In the genomic region with DNA sequence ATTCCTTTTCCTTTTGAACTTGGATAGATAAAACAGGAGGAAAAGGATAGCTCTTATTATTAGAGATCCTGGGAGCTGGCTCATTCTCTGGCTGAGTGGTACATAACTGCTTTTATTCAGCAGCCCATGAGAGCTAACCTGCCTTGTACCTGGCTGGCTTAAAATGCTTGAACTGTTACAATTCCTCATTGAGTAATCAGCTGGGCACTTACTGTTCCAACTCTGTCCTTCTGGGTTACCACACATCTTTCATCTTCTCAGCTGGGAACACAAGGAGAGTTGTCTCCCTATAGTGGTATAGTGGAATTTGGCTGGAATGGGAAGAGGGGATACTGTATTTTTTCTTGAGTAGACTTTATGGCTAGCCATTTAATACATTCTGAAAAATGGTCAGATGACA, we compare ENCODE assay signal across 27 cellular contexts. TPM values are rescaled to one million over a fixed set of nuclear protein-coding genes. Genes with fewer than 3 reads are reported as not detected.
DNase-seq lines count a peak whose midpoint lies in the region; FAIRE-seq and TF ChIP-seq lines count a peak whose summit lies in the region.
"Had no signal": no experiment of that assay in that cellular context is flagged by ENCODE, and none has a peak within 500 bp of the region (broad histone marks: within the 10 kb centered on the region; RNA-seq: fewer than 3 reads in every experiment).

No MANE protein-coding gene starts in this region.

- no peak overlapping the region for H3K27ac Mint-ChIP-seq in neural progenitor cell
- H3K27ac Mint-ChIP-seq: activated CD4-positive, alpha-beta T cell treated with anti-CD3 and anti-CD28 coated beads for 36 hours; T-helper 17 cell had no signal

- TF ChIP-seq CTCF in osteoblast (IDR thresholded peaks at IDR 0.05; ENCODE audit: extremely low read depth, low read depth, low read length): no peak
- TF ChIP-seq CTCF in neural progenitor cell (IDR thresholded peaks at IDR 0.05): no peak

- no peaks in the 10 kb centered on the region for H3K4me1 Mint-ChIP-seq in neural progenitor cell
- H3K4me1 Mint-ChIP-seq: activated CD4-positive, alpha-beta T cell treated with anti-CD3 and anti-CD28 coated beads for 36 hours had no signal

- DNase-seq in H54 (ENCODE audit: insufficient read length, low spot score): no peak
- peak; percentile 24 for DNase-seq in astrocyte of the hippocampus (ENCODE audit: low read depth, low spot score)
- peak; percentile 44 for DNase-seq in glomerular visceral epithelial cell (ENCODE audit: extremely low spot score)
- no peak for DNase-seq in osteoblast (ENCODE audit: insufficient read length, low spot score, missing footprints)
- no peak for DNase-seq in stimulated activated CD4-positive, alpha-beta T cell treated with anti-CD3 and anti-CD28 coated beads, Interleukin-2, amount 100 ng/mL, for 24 hours
- no peak for DNase-seq in activated gamma-delta T cell treated with Interleukin-2 at 50 U/mL for 16 hours
- DNase-seq in neural progenitor cell (ENCODE audit: low spot score): no peak
- DNase-seq in NCI-H1694 (lab: John Stamatoyannopoulos, UW): no peak
- DNase-seq: activated CD4-positive, alpha-beta T cell treated with anti-CD3 and anti-CD28 coated beads for 36 hours; activated naive CD4-positive, alpha-beta T cell treated with Interleukin-2 at 50 U/mL for 16 hours; amniotic stem cell; central memory CD4-positive, alpha-beta T cell; dorsolateral prefrontal cortex; foreskin melanocyte; islet precursor cell; Kasumi-1; NCI-H187 treated with DMSO at 0.1 percent for 48 hours; NCI-H2227 treated with DMSO at 0.1 percent for 48 hours; occipital lobe; RPMI8226; stimulated activated CD4-positive, alpha-beta T cell treated with anti-CD3 and anti-CD28 coated beads, Interleukin-4, amount 100 ng/mL, for 24 hours; stimulated activated naive CD4-positive, alpha-beta T cell; T-helper 17 cell had no signal

- H3K4me1 ChIP-seq in osteoblast (ENCODE audit: insufficient read depth, low read length): peaks cover 14% of the 10 kb centered on the region
- no peaks in the 10 kb centered on the region for H3K4me1 ChIP-seq in neural progenitor cell

- no peaks in the 10 kb centered on the region for H3K36me3 ChIP-seq in osteoblast (ENCODE audit: insufficient read depth, low read length)
- no peaks in the 10 kb centered on the region for H3K36me3 ChIP-seq in neural progenitor cell

- H3K9ac ChIP-seq in neural progenitor cell: no peak overlapping the region

- no peaks in the 10 kb centered on the region for H4K20me1 ChIP-seq in osteoblast (ENCODE audit: insufficient read depth, low read length)
- no peaks in the 10 kb centered on the region for H4K20me1 ChIP-seq in neural progenitor cell (ENCODE audit: low read depth)

- no peak overlapping the region for H3K4me3 ChIP-seq in osteoblast (ENCODE audit: insufficient read depth, low read length)
- no peak overlapping the region for H3K4me3 ChIP-seq in neural progenitor cell
- H3K4me3 ChIP-seq: dorsolateral prefrontal cortex, SK-N-MC had no signal

- peaks cover 7% of the 10 kb centered on the region for H3K36me3 Mint-ChIP-seq in neural progenitor cell

- H2AFZ ChIP-seq in osteoblast (ENCODE audit: low read length) (no peak overlapping the region), neural progenitor cell (replicated peaks) (no peak overlapping the region)

- H3K4me3 Mint-ChIP-seq in neural progenitor cell: no peak overlapping the region
- H3K4me3 Mint-ChIP-seq: activated CD4-positive, alpha-beta T cell treated with anti-CD3 and anti-CD28 coated beads for 36 hours; T-helper 17 cell had no signal

- H3K27me3 Mint-ChIP-seq in neural progenitor cell (ENCODE audit: insufficient read depth, low read depth): no peaks in the 10 kb centered on the region
- H3K27me3 Mint-ChIP-seq: activated CD4-positive, alpha-beta T cell treated with anti-CD3 and anti-CD28 coated beads for 36 hours; T-helper 17 cell had no signal

- H3K27ac ChIP-seq in osteoblast (ENCODE audit: low read depth, low read length) (peak overlapping the region; percentile 77), neural progenitor cell (no peak overlapping the region)
- H3K27ac ChIP-seq: C4-2B, dorsolateral prefrontal cortex, SK-N-MC had no signal

- no peaks in the 10 kb centered on the region for H3K79me2 ChIP-seq in osteoblast (ENCODE audit: insufficient read depth, low read length)
- H3K79me2 ChIP-seq in neural progenitor cell (ENCODE audit: low read depth): no peaks in the 10 kb centered on the region

- no peaks in the 10 kb centered on the region for H3K27me3 ChIP-seq in osteoblast (ENCODE audit: insufficient read depth, low read length)
- no peaks in the 10 kb centered on the region for H3K27me3 ChIP-seq in neural progenitor cell
- H3K27me3 ChIP-seq: dorsolateral prefrontal cortex had no signal

- no peak for TF ChIP-seq POLR2A in H54 (IDR thresholded peaks at IDR 0.05; ENCODE audit: low read depth, low read length)

- H3F3A ChIP-seq in neural progenitor cell (ENCODE audit: low read depth): no peaks in the 10 kb centered on the region

- peak; percentile 36 for FAIRE-seq in H54 (lab: Jason Lieb, UNC)
- FAIRE-seq: D721Med, endothelial cell of umbilical vein had no signal

- H3K9me3 ChIP-seq in osteoblast (ENCODE audit: low read depth, low read length) (no peaks in the 10 kb centered on the region), neural progenitor cell (ENCODE audit: low read depth) (no peaks in the 10 kb centered on the region)

- no peaks in the 10 kb centered on the region for H3K9me3 Mint-ChIP-seq in neural progenitor cell

- H3K4me2 ChIP-seq in osteoblast (ENCODE audit: insufficient read depth, low read length) (no peak overlapping the region), neural progenitor cell (no peak overlapping the region)

RNA-seq across cellular contexts. Expression of gene SPTBN2, which starts 39.8 kb away (rescaled TPM):
- total RNA-seq in osteoblast (0.88 and 2.2 TPM in 2 replicates), neural progenitor cell (ENCODE audit: low replicate concordance) (14.5 and 51.7 TPM in 2 replicates)

Comparison
In these comparisons a context has a peak if more than half of its experiments do, and no peak if none do; other contexts are left out.
1. DNase-seq: peak in astrocyte of the hippocampus (single experiment) and glomerular visceral epithelial cell (single experiment); none in H54 (single experiment), osteoblast (single experiment), stimulated activated CD4-positive, alpha-beta T cell treated with anti-CD3 and anti-CD28 coated beads, Interleukin-2, amount 100 ng/mL, for 24 hours (0 of 2), activated gamma-delta T cell treated with Interleukin-2 at 50 U/mL for 16 hours (single experiment), neural progenitor cell (single experiment) and NCI-H1694 (single experiment).